ENCODE assay signal across 1 cellular context in the genomic region with DNA sequence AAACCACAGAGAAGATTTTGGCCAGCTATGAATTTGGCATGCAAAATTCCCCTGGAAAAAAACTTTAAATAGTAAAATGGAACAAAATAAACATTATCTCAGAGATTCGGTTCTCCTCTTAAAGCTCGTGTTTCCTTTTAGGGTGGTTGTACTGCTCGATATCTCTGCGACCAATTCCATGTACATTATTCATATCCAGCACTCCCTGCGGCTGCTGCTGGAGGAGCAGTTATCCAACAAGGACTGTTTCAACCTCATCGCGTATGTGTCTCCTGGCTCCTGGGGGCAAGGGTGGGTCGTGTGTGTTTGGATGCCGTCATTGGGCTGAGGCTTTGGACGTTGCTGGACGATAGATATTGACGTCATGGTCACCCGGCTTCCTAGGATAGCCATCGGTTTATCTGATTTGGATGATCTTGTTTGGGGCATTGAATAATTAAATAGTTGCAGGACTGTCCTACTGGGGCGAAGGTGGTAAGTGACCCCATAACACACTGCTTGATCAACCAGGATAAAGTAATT.
TF ChIP-seq lines count a peak whose summit lies in the region.

No MANE protein-coding gene starts in this region.

TF ChIP-seq in HepG2, 621 proteins besides CTCF, POLR2A, EP300 and RAD21:
- TF ChIP-seq ZNF790 (CRISPR knock-in tag; IDR thresholded peaks at IDR 0.05; ENCODE audit: borderline replicate concordance) (no peak), RNF2 (conservative IDR thresholded peaks at IDR 0.05; ENCODE audit: low read depth) (no peak), ZBTB21 (CRISPR knock-in tag; IDR thresholded peaks at IDR 0.05) (0 out of 2 replicates have a peak, but pooled peaks have one; percentile 37), ZSCAN25 (CRISPR knock-in tag; IDR thresholded peaks at IDR 0.05) (no peak), CREB1 (IDR thresholded peaks at IDR 0.05) (peak; percentile 82), CREB1 (CRISPR knock-in tag; IDR thresholded peaks at IDR 0.05) (no peak), ATF7 (IDR thresholded peaks at IDR 0.05) (peak; percentile 81), ATF7 (CRISPR knock-in tag; IDR thresholded peaks at IDR 0.05) (no peak)
- TF ChIP-seq, protein P1, sequence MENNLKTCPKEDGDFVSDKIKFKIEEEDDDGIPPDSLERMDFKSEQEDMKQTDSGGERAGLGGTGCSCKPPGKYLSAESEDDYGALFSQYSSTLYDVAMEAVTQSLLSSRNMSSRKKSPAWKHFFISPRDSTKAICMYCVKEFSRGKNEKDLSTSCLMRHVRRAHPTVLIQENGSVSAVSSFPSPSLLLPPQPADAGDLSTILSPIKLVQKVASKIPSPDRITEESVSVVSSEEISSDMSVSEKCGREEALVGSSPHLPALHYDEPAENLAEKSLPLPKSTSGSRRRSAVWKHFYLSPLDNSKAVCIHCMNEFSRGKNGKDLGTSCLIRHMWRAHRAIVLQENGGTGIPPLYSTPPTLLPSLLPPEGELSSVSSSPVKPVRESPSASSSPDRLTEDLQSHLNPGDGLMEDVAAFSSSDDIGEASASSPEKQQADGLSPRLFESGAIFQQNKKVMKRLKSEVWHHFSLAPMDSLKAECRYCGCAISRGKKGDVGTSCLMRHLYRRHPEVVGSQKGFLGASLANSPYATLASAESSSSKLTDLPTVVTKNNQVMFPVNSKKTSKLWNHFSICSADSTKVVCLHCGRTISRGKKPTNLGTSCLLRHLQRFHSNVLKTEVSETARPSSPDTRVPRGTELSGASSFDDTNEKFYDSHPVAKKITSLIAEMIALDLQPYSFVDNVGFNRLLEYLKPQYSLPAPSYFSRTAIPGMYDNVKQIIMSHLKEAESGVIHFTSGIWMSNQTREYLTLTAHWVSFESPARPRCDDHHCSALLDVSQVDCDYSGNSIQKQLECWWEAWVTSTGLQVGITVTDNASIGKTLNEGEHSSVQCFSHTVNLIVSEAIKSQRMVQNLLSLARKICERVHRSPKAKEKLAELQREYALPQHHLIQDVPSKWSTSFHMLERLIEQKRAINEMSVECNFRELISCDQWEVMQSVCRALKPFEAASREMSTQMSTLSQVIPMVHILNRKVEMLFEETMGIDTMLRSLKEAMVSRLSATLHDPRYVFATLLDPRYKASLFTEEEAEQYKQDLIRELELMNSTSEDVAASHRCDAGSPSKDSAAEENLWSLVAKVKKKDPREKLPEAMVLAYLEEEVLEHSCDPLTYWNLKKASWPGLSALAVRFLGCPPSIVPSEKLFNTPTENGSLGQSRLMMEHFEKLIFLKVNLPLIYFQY (CRISPR knock-in tag; IDR thresholded peaks at IDR 0.05; ENCODE audit: borderline replicate concordance), result no peak
